29 cellular contexts compared by ENCODE assay signal in genomic region chr2:210517169-210517693, GRCh38.
"Had no signal": no experiment of that assay in that cellular context is flagged by ENCODE, and none has a peak within 500 bp of the region (broad histone marks: within the 10 kb centered on the region; RNA-seq: fewer than 3 reads in every experiment).

No MANE protein-coding gene starts in this region.

- ATAC-seq: activated CD8-positive, alpha-beta T cell treated with anti-CD3 and anti-CD28 coated beads for 36 hours; activated naive CD8-positive, alpha-beta T cell treated with anti-CD3 and anti-CD28 coated beads, Interleukin-2, amount 50 U/mL, for 24 hours; activated T-cell treated with anti-CD3 and anti-CD28 coated beads, Interleukin-2, amount 50 U/mL, for 4 hours; activated T-cell treated with anti-CD3 and anti-CD28 coated beads, Interleukin-2, amount 50 U/mL, for 72 hours; activated T-helper 17 cell treated with anti-CD3 and anti-CD28 coated beads, Interleukin-2, amount 50 U/mL, for 72 hours had no signal

- DNase-seq: activated B cell treated with CpG ODN at 0.5 μM for 24 hours; activated CD4-positive, alpha-beta memory T cell treated with anti-CD3 and anti-CD28 coated beads for 36 hours; activated CD4-positive, alpha-beta T cell treated with anti-CD3 and anti-CD28 coated beads for 4 hours; activated CD4-positive, alpha-beta T cell treated with anti-CD3 and anti-CD28 coated beads, Interleukin-2, amount 10 ng/mL, durations not matched to agents 24 days and 14 days; activated CD4-positive, alpha-beta T cell treated with anti-CD3 and anti-CD28 coated beads, Interleukin-2, amount 50 U/mL, for 1 hour; activated CD4-positive, alpha-beta T cell treated with anti-CD3 and anti-CD28 coated beads, Interleukin-2, amount 50 U/mL, for 4 hours; activated CD4-positive, CD25-positive, alpha-beta regulatory T cell treated with anti-CD3 and anti-CD28 coated beads, Interleukin-2, amount 50 U/mL, for 72 hours; activated CD8-positive, alpha-beta memory T cell treated with anti-CD3 and anti-CD28 coated beads, Interleukin-2, amount 50 U/mL, for 4 hours; activated CD8-positive, alpha-beta T cell treated with anti-CD3 and anti-CD28 coated beads for 36 hours; activated gamma-delta T cell; activated naive CD4-positive, alpha-beta T cell treated with anti-CD3 and anti-CD28 coated beads, Interleukin-2, amount 10 ng/mL, durations not matched to agents 7 days and 5 days; activated naive CD4-positive, alpha-beta T cell treated with Interleukin-2 at 50 U/mL for 16 hours; activated naive CD8-positive, alpha-beta T cell treated with anti-CD3 and anti-CD28 coated beads, Interleukin-2, amount 10 ng/mL, durations not matched to agents 7 days and 5 days; activated naive CD8-positive, alpha-beta T cell treated with anti-CD3 and anti-CD28 coated beads, Interleukin-2, amount 50 U/mL, for 24 hours; activated T-cell treated with anti-CD3 and anti-CD28 coated beads for 4 hours; activated T-cell treated with anti-CD3 and anti-CD28 coated beads, Interleukin-2, amount 50 U/mL, for 1 hour; activated T-cell treated with anti-CD3 and anti-CD28 coated beads, Interleukin-2, amount 50 U/mL, for 4 hours; activated T-cell treated with anti-CD3 and anti-CD28 coated beads, Interleukin-2, amount 50 U/mL, for 72 hours; amygdala; anterior cingulate cortex; caudate nucleus; SW 1271; T-helper 1 cell; T-helper 2 cell; T-helper 9 cell had no signal

- H3K27me3 ChIP-seq: ascending aorta, cardiac muscle cell had no signal

- H3K4me3 ChIP-seq: ascending aorta, cardiac muscle cell had no signal

- H3K4me1 ChIP-seq: ascending aorta had no signal

- H3K27ac ChIP-seq: ascending aorta, cardiac muscle cell, VCaP had no signal

- H3K36me3 ChIP-seq: ascending aorta, cardiac muscle cell had no signal
